ENCODE assay signal across 22 cellular contexts in genomic region chr19:48571378-48572162, GRCh38. TPM values are rescaled to one million over a fixed set of nuclear protein-coding genes. Genes with fewer than 3 reads are reported as not detected.
DNase-seq lines count a peak whose midpoint lies in the region; ATAC-seq, FAIRE-seq and TF ChIP-seq lines count a peak whose summit lies in the region.
"Had no signal": no experiment of that assay in that cellular context is flagged by ENCODE, and none has a peak within 500 bp of the region (broad histone marks: within the 10 kb centered on the region; RNA-seq: fewer than 3 reads in every experiment).

No MANE protein-coding gene starts in this region.

- intact Hi-C loops in stomach (cut with DNase I; ENCODE audit: low total_unique reads): no loop called here

- no peaks in the 10 kb centered on the region for H4K20me1 ChIP-seq in H1 (replicated peaks in 1 of 2; ENCODE audit: control insufficient read depth in 1 of 2, insufficient read depth in 2 of 2, low read length in 2 of 2)

- no peak overlapping the region for H2BK20ac ChIP-seq in H1 (ENCODE audit: low read length)

- no peak overlapping the region for H2BK5ac ChIP-seq in H1 (ENCODE audit: low read depth, low read length)

- no peak overlapping the region for H2BK12ac ChIP-seq in H1 (ENCODE audit: low read depth, low read length)

- H3K23ac ChIP-seq in H1 (ENCODE audit: insufficient read length): no peak overlapping the region

- H3K23me2 ChIP-seq in H1 (ENCODE audit: low read depth, low read length): no peaks in the 10 kb centered on the region

- H4K91ac ChIP-seq in H1 (replicated peaks; ENCODE audit: insufficient read length, low read length): peak overlapping the region; percentile 1

- DNase-seq in DMS79 (lab: John Stamatoyannopoulos, UW) (peak; percentile 8), DMS79 treated with DMSO at 0.1 percent for 48 hours (lab: John Stamatoyannopoulos, UW) (no peak), NCI-H2196 treated with DMSO at 0.1 percent for 48 hours (lab: John Stamatoyannopoulos, UW; ENCODE audit: unreplicated experiment) (peak; percentile 53), H1 (ENCODE audit: low read depth in 1 of 2, low spot score in 2 of 2) (no peak), stomach (peak; percentile 83), SHP77 treated with DMSO at 0.1 percent for 48 hours (lab: John Stamatoyannopoulos, UW) (no peak)
- DNase-seq: activated T-cell treated with anti-CD3 and anti-CD28 coated beads for 4 hours, BE2C, dermis blood vessel endothelial cell, foreskin fibroblast, hypothalamus, KBM-7, naive B cell, NCI-H524, OCI-M1, tibial artery had no signal

- ATAC-seq in HG02759 (IDR thresholded peaks at IDR 0.05; ENCODE audit: unreplicated experiment) (no peak), HG03460 (IDR thresholded peaks at IDR 0.05; ENCODE audit: unreplicated experiment) (no peak)
- ATAC-seq: sciatic nerve had no signal

- H3K79me2 ChIP-seq in H1 (ENCODE audit: control insufficient read depth in 1 of 2, insufficient read depth in 2 of 2, low read length in 2 of 2): no peaks in the 10 kb centered on the region

- CTCF ChIA-PET in H1 (lab: Charles Lee; ENCODE audit: partially characterized antibody): interaction anchor here (0.5 to 4.6 kb wide), 11 partner anchors 9 to 1510 kb away, joined by 3 to 29 read pairs (median 4); no protein-coding TSS in a partner anchor

- H3K18ac ChIP-seq in H1 (ENCODE audit: extremely low read depth, low read length): no peak overlapping the region

- no peak for TF ChIP-seq RAD21 in H1 (IDR thresholded peaks at IDR 0.05 in 1 of 2, conservative IDR thresholded peaks at IDR 0.05 in 1 of 2; ENCODE audit: low read depth in 2 of 2, low read length in 2 of 2)

- H3K27ac ChIP-seq in H1 (ENCODE audit: low read depth, low read length): no peak overlapping the region
- peak overlapping the region; percentile 43 to 70 (median 52) for H3K27ac ChIP-seq in stomach
- H3K27ac ChIP-seq: 22Rv1, SJSA1, tibial artery had no signal

- no peak overlapping the region for H3K56ac ChIP-seq in H1 (replicated peaks; ENCODE audit: insufficient read length, low read depth, low read length)

- H4K5ac ChIP-seq in H1 (ENCODE audit: insufficient read length, low read depth, low read length): no peak overlapping the region

- H3K9me3 ChIP-seq in H1 (ENCODE audit: insufficient read depth in 2 of 2, low read depth in 1 of 2, low read length in 1 of 2) (no peaks in the 10 kb centered on the region), stomach (no peaks in the 10 kb centered on the region)
- H3K9me3 ChIP-seq: BE2C, SJSA1, tibial artery had no signal

- FAIRE-seq in H1 (lab: Jason Lieb, UNC): no peak

- TF ChIP-seq POLR2A in H1 (IDR thresholded peaks at IDR 0.05; ENCODE audit: control extremely low read depth in 1 of 2, low read depth in 2 of 2, low read length in 2 of 2) (no peak), stomach (IDR thresholded peaks at IDR 0.05) (no peak)

- no peak overlapping the region for H3K4me2 ChIP-seq in H1 (ENCODE audit: insufficient read depth in 1 of 2, low read depth in 2 of 2, low read length in 2 of 2)

- H3K4me1 ChIP-seq in H1 (replicated peaks in 1 of 4; ENCODE audit: control insufficient read depth in 3 of 4, insufficient read depth in 4 of 4, low read length in 3 of 4) (peaks cover 0 to 8% (median 3%) of the 10 kb centered on the region in 4 experiments; a peak in 5 of 7 replicates), stomach (peaks cover 20 to 62% (median 44%) of the 10 kb centered on the region in 4 donors)
- H3K4me1 ChIP-seq: BE2C had no signal

- H3K27me3 ChIP-seq in H1 (replicated peaks in 1 of 4; ENCODE audit: control insufficient read depth in 3 of 4, extremely low read depth in 1 of 4, insufficient read depth in 3 of 4, low read length in 3 of 4) (no peaks in the 10 kb centered on the region; a peak in 2 of 7 replicates), stomach (no peaks in the 10 kb centered on the region)
- H3K27me3 ChIP-seq: BE2C, SJSA1, tibial artery had no signal

- H3K36me3 ChIP-seq in H1 (ENCODE audit: control insufficient read depth in 2 of 4, insufficient read depth in 4 of 4, low read length in 3 of 4): no peaks in the 10 kb centered on the region
- H3K36me3 ChIP-seq in stomach: no peaks in the 10 kb centered on the region
- H3K36me3 ChIP-seq: BE2C, SJSA1, tibial artery had no signal

- H3K14ac ChIP-seq in H1 (ENCODE audit: insufficient read length): no peak overlapping the region

- H3K4me3 ChIP-seq in H1 (ENCODE audit: extremely low read depth in 1 of 4, insufficient read depth in 2 of 4, low read depth in 3 of 4, low read length in 4 of 4): no peak overlapping the region
- H3K4me3 ChIP-seq in stomach: no peak overlapping the region
- H3K4me3 ChIP-seq: SJSA1, tibial artery had no signal

- no peaks in the 10 kb centered on the region for H3K79me1 ChIP-seq in H1 (ENCODE audit: low read depth, low read length)

- no peak overlapping the region for H4K8ac ChIP-seq in H1 (ENCODE audit: extremely low read depth, insufficient read depth, low read length)

- H2AFZ ChIP-seq in H1 (ENCODE audit: low read length): no peak overlapping the region

- no peak overlapping the region for H3K4ac ChIP-seq in H1 (replicated peaks; ENCODE audit: insufficient read length, low read depth, low read length)

- TF ChIP-seq EP300 in H1 (IDR thresholded peaks at IDR 0.05; ENCODE audit: borderline replicate concordance in 1 of 2, low read depth in 2 of 2, low read length in 2 of 2) (no peak), stomach (IDR thresholded peaks at IDR 0.05) (no peak)

- 74% methylated on average over 5 of the region's 5 CpGs; no CpG with 5 or more reads in 1 of the 2 experiments for WGBS in H1 (ENCODE audit: extremely low coverage in 1 of 2, insufficient coverage in 1 of 2, insufficient read length in 1 of 2, insufficient replicate concordance in 2 of 2, low coverage in 1 of 2, low lambda C conversion rate in 2 of 2, missing lambda C conversion rate in 1 of 2), 2 experiments
- 22 to 60% (median 39%) methylated on average over 5 of the region's 5 CpGs for WGBS in stomach, 5 donors

- no peak overlapping the region for H2BK120ac ChIP-seq in H1 (replicated peaks; ENCODE audit: low read depth, low read length)

- H2AK5ac ChIP-seq in H1 (ENCODE audit: low read depth, low read length): no peak overlapping the region

- TF ChIP-seq CTCF in H1 (IDR thresholded peaks at IDR 0.05; ENCODE audit: control extremely low read depth in 1 of 3, insufficient read depth in 1 of 3, low read depth in 1 of 3, low read length in 3 of 3) (no peak), stomach (IDR thresholded peaks at IDR 0.05) (no peak)

- peak overlapping the region; percentile 29; the same call in 1 of the 2 replicates for H2BK15ac ChIP-seq in H1 (ENCODE audit: low read length)

- POLR2A ChIA-PET in H1 (lab: Charles Lee; ENCODE audit: partially characterized antibody): interaction anchor here (0.6 to 2.3 kb wide), 5 partner anchors 12 to 81 kb away, joined by 3 to 9 read pairs (median 3); no protein-coding TSS in a partner anchor

- H3K9ac ChIP-seq in H1 (replicated peaks in 1 of 4; ENCODE audit: extremely low read depth in 1 of 4, low read depth in 3 of 4, low read length in 3 of 4): no peak overlapping the region

RNA-seq across cellular contexts. Expression of gene SULT2B1, which starts 19.6 kb away (rescaled TPM):
- total RNA-seq in H1 (2021; fragmentation: NEBNext Ultra II Directional; extraction: Animal tissue kit (Norgen Biotek cat#: 25700)): 0.99 and 1.5 TPM in 2 replicates
- polyA plus RNA-seq in H1 (2011; rRNA removed) (2.6 and 3.8 TPM in 2 replicates), stomach (10 to 100 TPM in 1 of 3 donors, 1 to 10 TPM in 2; 2.0 to 46.8 (median 5.0) TPM)
- 2.3 TPM for polyA plus RNA-seq in H1 (2011; cell fraction: cytosol; rRNA removed)
- polyA plus RNA-seq in H1 (2011; cell fraction: nucleus; rRNA removed): 1.2 TPM
- 1.0 to 2.2 TPM (median 1.6 TPM) in 4 replicates for polyA plus RNA-seq in H1 (2012, experiment 1 of 2)
- polyA plus RNA-seq in H1 (2012, experiment 2 of 2): 1.00 TPM
- 1.5 TPM for polyA plus RNA-seq in H1 (2013, experiment 1 of 2)
- 1.4 TPM for polyA plus RNA-seq in H1 (2013, experiment 2 of 2)
- 0.59 TPM in 1 of 2 replicates, not detected in the other for polyA minus RNA-seq in H1 (2011; rRNA and poly(A)+ RNA removed)
- 1.2 TPM for polyA minus RNA-seq in H1 (2011; cell fraction: cytosol; rRNA and poly(A)+ RNA removed)
- polyA minus RNA-seq in H1 (2011; cell fraction: nucleus; rRNA and poly(A)+ RNA removed): not detected
- 1 to 10 TPM in 2 of 5 donors, not detected in 3; 2.6 to 3.1 TPM for total RNA-seq in stomach
- total RNA-seq: dermis blood vessel endothelial cell, osteocyte, sciatic nerve had no signal

RNA-seq across cellular contexts. Expression of gene SPACA4, which starts 35.0 kb away (rescaled TPM):
- not detected in 2 replicates for total RNA-seq in H1 (2021; fragmentation: NEBNext Ultra II Directional; extraction: Animal tissue kit (Norgen Biotek cat#: 25700))
- polyA plus RNA-seq in H1 (2011; rRNA removed) (not detected in 2 replicates), stomach (not detected)
- not detected for polyA plus RNA-seq in H1 (2011; cell fraction: cytosol; rRNA removed)
- polyA plus RNA-seq in H1 (2011; cell fraction: nucleus; rRNA removed): not detected
- 0.27 to 1.1 TPM (median 0.53 TPM) in 4 replicates for polyA plus RNA-seq in H1 (2012, experiment 1 of 2)
- 1.5 TPM for polyA plus RNA-seq in H1 (2012, experiment 2 of 2)
- not detected for polyA plus RNA-seq in H1 (2013, experiment 1 of 2)
- polyA plus RNA-seq in H1 (2013, experiment 2 of 2): not detected
- not detected in 2 replicates for polyA minus RNA-seq in H1 (2011; rRNA and poly(A)+ RNA removed)
- polyA minus RNA-seq in H1 (2011; cell fraction: cytosol; rRNA and poly(A)+ RNA removed): not detected
- not detected for polyA minus RNA-seq in H1 (2011; cell fraction: nucleus; rRNA and poly(A)+ RNA removed)
- total RNA-seq in stomach: not detected
- total RNA-seq: dermis blood vessel endothelial cell, osteocyte, sciatic nerve, SJSA1 had no signal

RNA-seq across cellular contexts. Expression of gene FAM83E, which starts 43.3 kb away (rescaled TPM):
- 5.3 and 6.5 TPM in 2 replicates for total RNA-seq in H1 (2021; fragmentation: NEBNext Ultra II Directional; extraction: Animal tissue kit (Norgen Biotek cat#: 25700))
- 1.8 and 2.5 TPM in 2 replicates for polyA plus RNA-seq in H1 (2011; rRNA removed)
- 3.0 TPM for polyA plus RNA-seq in H1 (2011; cell fraction: cytosol; rRNA removed)
- 5.5 TPM for polyA plus RNA-seq in H1 (2011; cell fraction: nucleus; rRNA removed)
- polyA plus RNA-seq in H1 (2012, experiment 1 of 2): 3.1 to 4.6 TPM (median 3.9 TPM) in 4 replicates
- 1.4 TPM for polyA plus RNA-seq in H1 (2012, experiment 2 of 2)
- polyA plus RNA-seq in H1 (2013, experiment 1 of 2): 3.6 TPM
- 2.4 TPM for polyA plus RNA-seq in H1 (2013, experiment 2 of 2)
- 1.1 TPM in 2 replicates for polyA minus RNA-seq in H1 (2011; rRNA and poly(A)+ RNA removed)
- polyA minus RNA-seq in H1 (2011; cell fraction: cytosol; rRNA and poly(A)+ RNA removed): 2.1 TPM
- polyA minus RNA-seq in H1 (2011; cell fraction: nucleus; rRNA and poly(A)+ RNA removed): 2.4 TPM
- total RNA-seq in stomach: 100 to 1,000 TPM in 2 of 5 donors, 10 to 100 TPM in 3; 17.5 to 275 (median 56.0) TPM
- polyA plus RNA-seq in stomach: 10 to 100 TPM; 13.3 to 62.5 (median 15.4) TPM
- total RNA-seq: dermis blood vessel endothelial cell, sciatic nerve had no signal

RNA-seq across cellular contexts. Expression of gene RPL18, which starts 47.4 kb away (rescaled TPM):
- total RNA-seq in H1 (2021; fragmentation: NEBNext Ultra II Directional; extraction: Animal tissue kit (Norgen Biotek cat#: 25700)): 1,669 and 1,693 TPM in 2 replicates
- polyA plus RNA-seq in H1 (2011; rRNA removed): 2,789 and 3,426 TPM in 2 replicates
- 2,747 TPM for polyA plus RNA-seq in H1 (2011; cell fraction: cytosol; rRNA removed)
- polyA plus RNA-seq in H1 (2011; cell fraction: nucleus; rRNA removed): 1,998 TPM
- 1,368 to 3,492 TPM (median 2,780 TPM) in 4 replicates for polyA plus RNA-seq in H1 (2012, experiment 1 of 2)
- polyA plus RNA-seq in H1 (2012, experiment 2 of 2): 5,563 TPM
- 2,312 TPM for polyA plus RNA-seq in H1 (2013, experiment 1 of 2)
- polyA plus RNA-seq in H1 (2013, experiment 2 of 2): 2,245 TPM
- polyA minus RNA-seq in H1 (2011; rRNA and poly(A)+ RNA removed): 621 and 624 TPM in 2 replicates
- 738 TPM for polyA minus RNA-seq in H1 (2011; cell fraction: cytosol; rRNA and poly(A)+ RNA removed)
- 950 TPM for polyA minus RNA-seq in H1 (2011; cell fraction: nucleus; rRNA and poly(A)+ RNA removed)
- total RNA-seq in stomach: 1,000 to 10,000 TPM; 1,272 to 3,316 (median 1,768) TPM
- polyA plus RNA-seq in stomach: 1,000 to 10,000 TPM; 2,771 to 3,739 (median 3,620) TPM

RNA-seq across cellular contexts. Expression of gene SPHK2, which starts 47.7 kb away (rescaled TPM):
- total RNA-seq in H1 (2021; fragmentation: NEBNext Ultra II Directional; extraction: Animal tissue kit (Norgen Biotek cat#: 25700)): 60.9 and 61.6 TPM in 2 replicates
- polyA plus RNA-seq in H1 (2011; rRNA removed): 43.9 and 81.8 TPM in 2 replicates
- polyA plus RNA-seq in H1 (2011; cell fraction: cytosol; rRNA removed): 48.1 TPM
- 85.3 TPM for polyA plus RNA-seq in H1 (2011; cell fraction: nucleus; rRNA removed)
- 43.7 to 47.8 TPM (median 45.2 TPM) in 4 replicates for polyA plus RNA-seq in H1 (2012, experiment 1 of 2)
- 41.5 TPM for polyA plus RNA-seq in H1 (2012, experiment 2 of 2)
- polyA plus RNA-seq in H1 (2013, experiment 1 of 2): 28.9 TPM
- polyA plus RNA-seq in H1 (2013, experiment 2 of 2): 25.8 TPM
- 21.2 and 25.9 TPM in 2 replicates for polyA minus RNA-seq in H1 (2011; rRNA and poly(A)+ RNA removed)
- polyA minus RNA-seq in H1 (2011; cell fraction: cytosol; rRNA and poly(A)+ RNA removed): 37.9 TPM
- polyA minus RNA-seq in H1 (2011; cell fraction: nucleus; rRNA and poly(A)+ RNA removed): 55.2 TPM
- 100 to 1,000 TPM in 1 of 5 donors, 10 to 100 TPM in 4; 10.6 to 156 (median 19.2) TPM for total RNA-seq in stomach
- polyA plus RNA-seq in stomach: 10 to 100 TPM in 2 of 3 donors, 1 to 10 TPM in 1; 9.4 to 20.5 (median 19.9) TPM

Comparison
In these comparisons a context has a peak if more than half of its experiments do, and no peak if none do; other contexts are left out.
1. DNase-seq: peak in DMS79 (single experiment), NCI-H2196 treated with DMSO at 0.1 percent for 48 hours (single experiment) and stomach (single experiment); none in DMS79 treated with DMSO at 0.1 percent for 48 hours (single experiment), H1 (0 of 2) and SHP77 treated with DMSO at 0.1 percent for 48 hours (single experiment).